32 cellular contexts compared by ENCODE assay signal in genomic region chr6:56513631-56514030, GRCh38.
DNase-seq lines count a peak whose midpoint lies in the region; ATAC-seq, FAIRE-seq and TF ChIP-seq lines count a peak whose summit lies in the region.
"Had no signal": no experiment of that assay in that cellular context is flagged by ENCODE, and none has a peak within 500 bp of the region (broad histone marks: within the 10 kb centered on the region; RNA-seq: fewer than 3 reads in every experiment).

No MANE protein-coding gene starts in this region.

- H3K9me3 ChIP-seq in heart left ventricle (no peaks in the 10 kb centered on the region), trophoblast cell (ENCODE audit: insufficient read depth, low read depth, low read length) (no peaks in the 10 kb centered on the region), upper lobe of right lung (no peaks in the 10 kb centered on the region)
- H3K9me3 ChIP-seq: adrenal gland had no signal

- H3K9ac ChIP-seq in trophoblast cell (ENCODE audit: low read length), result no peak overlapping the region

- intact Hi-C loops in heart left ventricle (cut with DNase I), result no loop called here
- intact Hi-C loops in left ventricle myocardium superior (cut with micrococcal nuclease), result no loop called here
- intact Hi-C loops in upper lobe of right lung (cut with DNase I), result no loop called here

- WGBS in heart left ventricle, 4 donors, result 96 to 100% (median 100%) methylated on average over 1 of the region's 1 CpG
- no CpG with 5 or more reads among the region's 1 CpG for WGBS in trophoblast cell (ENCODE audit: extremely low coverage, insufficient coverage, insufficient read length)

- H3K79me2 ChIP-seq in trophoblast cell (ENCODE audit: control insufficient read depth, insufficient read depth, low read length, poor library complexity), result no peaks in the 10 kb centered on the region

- H3K36me3 ChIP-seq in heart left ventricle, result peaks cover 0 to 94% (median 40%) of the 10 kb centered on the region in 9 donors
- H3K36me3 ChIP-seq in bronchial epithelial cell (ENCODE audit: control insufficient read depth, insufficient read depth, low read length), result peaks cover 8% of the 10 kb centered on the region
- H3K36me3 ChIP-seq in trophoblast cell (ENCODE audit: control insufficient read depth in 1 of 2, insufficient read depth in 2 of 2, low read length in 2 of 2), result peaks cover 6 to 10% of the 10 kb centered on the region in 2 experiments
- H3K36me3 ChIP-seq in upper lobe of right lung, result peaks cover 46% of the 10 kb centered on the region

- H3K27ac ChIP-seq in heart left ventricle (peak overlapping the region in 11 of 12 donors; percentile 8 to 74 (median 18)), trophoblast cell (ENCODE audit: low read depth, low read length) (no peak overlapping the region), upper lobe of right lung (peak overlapping the region; percentile 9)
- H3K27ac ChIP-seq: 22Rv1, adrenal gland, brain microvascular endothelial cell had no signal

- H3K4me1 ChIP-seq in heart left ventricle (peaks cover 0 to 87% (median 36%) of the 10 kb centered on the region in 12 donors), trophoblast cell (ENCODE audit: control insufficient read depth in 1 of 2, insufficient read depth in 2 of 2, low read length in 2 of 2) (no peaks in the 10 kb centered on the region), upper lobe of right lung (peaks cover 6% of the 10 kb centered on the region)

- H3K4ac ChIP-seq in trophoblast cell (ENCODE audit: low read depth, low read length), result no peak overlapping the region

- no peak overlapping the region for H3K23ac ChIP-seq in trophoblast cell (ENCODE audit: low read length)

- no peak overlapping the region for H2BK12ac ChIP-seq in trophoblast cell (ENCODE audit: low read length)

- no peak overlapping the region for H4K91ac ChIP-seq in trophoblast cell (ENCODE audit: low read depth, low read length)

- ATAC-seq in heart left ventricle (no peak), left ventricle myocardium superior (no peak), upper lobe of right lung (no peak), HG03135 (IDR thresholded peaks at IDR 0.05; ENCODE audit: unreplicated experiment) (no peak), HG02973 (IDR thresholded peaks at IDR 0.05; ENCODE audit: unreplicated experiment) (no peak)
- ATAC-seq: activated T-cell treated with anti-CD3 and anti-CD28 coated beads, Interleukin-2, amount 50 U/mL, for 72 hours; GM12878; GM23338; Panc1; WTC11 had no signal

- H2AK5ac ChIP-seq in trophoblast cell (ENCODE audit: low read length), result no peak overlapping the region

- no peak overlapping the region for H4K12ac ChIP-seq in trophoblast cell (ENCODE audit: low read depth, low read length)

- no peak overlapping the region for H3K4me2 ChIP-seq in trophoblast cell (ENCODE audit: low read length)
- H3K4me2 ChIP-seq: GM23338 had no signal

- H3K18ac ChIP-seq in trophoblast cell (ENCODE audit: low read length), result no peak overlapping the region

- no peak for FAIRE-seq in bronchial epithelial cell (lab: Jason Lieb, UNC)
- FAIRE-seq: GM12878 had no signal

- no peak for DNase-seq in heart left ventricle
- DNase-seq in left ventricle myocardium superior, result no peak
- DNase-seq in bronchial epithelial cell (ENCODE audit: low read depth), result peak; percentile 14
- DNase-seq in trophoblast cell, result peak; percentile 71 to 93
- DNase-seq in upper lobe of right lung, result no peak
- no peak for DNase-seq in stimulated activated CD4-positive, alpha-beta T cell treated with anti-CD3 and anti-CD28 coated beads, Interleukin-2, amount 100 ng/mL, for 24 hours
- DNase-seq: activated CD4-positive, alpha-beta T cell treated with anti-CD3 and anti-CD28 coated beads, Interleukin-2, amount 50 U/mL, for 1 hour; activated naive CD4-positive, alpha-beta T cell; activated T-cell treated with anti-CD3 and anti-CD28 coated beads, Interleukin-2, amount 50 U/mL, for 72 hours; adrenal gland; brain microvascular endothelial cell; Calu3; DND-41; effector CD4-positive, alpha-beta T cell; foreskin melanocyte; hypothalamus; naive B cell; NCI-H1092 treated with DMSO at 0.1 percent for 48 hours; NCI-H2029; NCI-H526; NK-92 treated with Interleukin-12 subunit alpha and Interleukin-12 subunit beta, amount 100 ng/mL, for 24 hours; occipital lobe; SIG-M5; stimulated activated CD4-positive, alpha-beta T cell treated with anti-CD3 and anti-CD28 coated beads, Interleukin-2, amount 100 ng/mL, for 48 hours; T1000 had no signal

- H2BK120ac ChIP-seq in trophoblast cell (ENCODE audit: insufficient read depth, low read length, poor library complexity), result no peak overlapping the region

- H2BK5ac ChIP-seq in trophoblast cell (ENCODE audit: low read depth, low read length, poor library complexity), result no peak overlapping the region

- H3K4me3 ChIP-seq in heart left ventricle (no peak overlapping the region), bronchial epithelial cell (ENCODE audit: low read depth, low read length) (no peak overlapping the region), trophoblast cell (ENCODE audit: low read depth, low read length) (no peak overlapping the region), upper lobe of right lung (no peak overlapping the region)
- H3K4me3 ChIP-seq: adrenal gland, GM12878, GM23338 had no signal

- H3K14ac ChIP-seq in trophoblast cell (ENCODE audit: low read length), result no peak overlapping the region

- no peaks in the 10 kb centered on the region for H3K27me3 ChIP-seq in heart left ventricle
- H3K27me3 ChIP-seq in bronchial epithelial cell (ENCODE audit: control insufficient read depth, insufficient read depth, low read length), result no peaks in the 10 kb centered on the region
- no peaks in the 10 kb centered on the region for H3K27me3 ChIP-seq in trophoblast cell (ENCODE audit: insufficient read depth, low read length)
- H3K27me3 ChIP-seq in upper lobe of right lung, result no peaks in the 10 kb centered on the region
- H3K27me3 ChIP-seq: adrenal gland, brain microvascular endothelial cell had no signal

- H3K79me1 ChIP-seq in trophoblast cell (ENCODE audit: low read length), result no peaks in the 10 kb centered on the region

- no peak overlapping the region for H2AFZ ChIP-seq in trophoblast cell (ENCODE audit: insufficient read depth, low read length, poor library complexity)
- H2AFZ ChIP-seq: GM23338 had no signal

- no peak for TF ChIP-seq CTCF in heart left ventricle (IDR thresholded peaks at IDR 0.05)
- no peak for TF ChIP-seq CTCF in bronchial epithelial cell (IDR thresholded peaks at IDR 0.05; ENCODE audit: insufficient read depth, low read length, severe bottlenecking)
- no peak for TF ChIP-seq CTCF in upper lobe of right lung (IDR thresholded peaks at IDR 0.05)

- no peak for TF ChIP-seq POLR2A in heart left ventricle (IDR thresholded peaks at IDR 0.05)

- no peak overlapping the region for H4K8ac ChIP-seq in trophoblast cell (ENCODE audit: low read depth, low read length)

Comparison
In these comparisons a context has a peak if more than half of its experiments do, and no peak if none do; other contexts are left out.
1. DNase-seq: peak in bronchial epithelial cell (single experiment) and trophoblast cell (2 of 2); none in heart left ventricle (0 of 5), left ventricle myocardium superior (single experiment), upper lobe of right lung (single experiment) and stimulated activated CD4-positive, alpha-beta T cell treated with anti-CD3 and anti-CD28 coated beads, Interleukin-2, amount 100 ng/mL, for 24 hours (0 of 2).